ENCODE assay signal across 8 cellular contexts in genomic region chr13:110644892-110645521, GRCh38. TPM values are rescaled to one million over a fixed set of nuclear protein-coding genes. Genes with fewer than 3 reads are reported as not detected.
DNase-seq lines count a peak whose midpoint lies in the region; ATAC-seq and TF ChIP-seq lines count a peak whose summit lies in the region.

No MANE protein-coding gene starts in this region.

- H3K4me1 ChIP-seq in endodermal cell (ENCODE audit: control insufficient read depth, insufficient read depth, low read length) (peaks cover 9% of the 10 kb centered on the region), mesenchymal stem cell (ENCODE audit: control insufficient read depth, insufficient read depth, low read depth, low read length) (peaks cover 31% of the 10 kb centered on the region), stomach (peaks cover 11 to 27% (median 19%) of the 10 kb centered on the region in 4 donors)

- peak overlapping the region in 1 of 2 experiments; percentile 16 for H2BK12ac ChIP-seq in mesenchymal stem cell (ENCODE audit: low read length in 2 of 2)

- no peak overlapping the region for H2BK15ac ChIP-seq in mesenchymal stem cell (ENCODE audit: low read depth, poor library complexity, severe bottlenecking)

- H2BK5ac ChIP-seq in mesenchymal stem cell (ENCODE audit: low read depth, low read length, poor library complexity, severe bottlenecking) = no peak overlapping the region

- DNase-seq in GM10248 (ENCODE audit: extremely low spot score) = peak; percentile 65
- DNase-seq in LNCaP clone FGC (ENCODE audit: low read depth) = no peak
- DNase-seq in WERI-Rb-1 = no peak
- DNase-seq in endodermal cell = peak; percentile 95
- DNase-seq in mesenchymal stem cell = peak; percentile 75
- DNase-seq in stomach = peak; percentile 77
- DNase-seq in NCI-H226 = no peak

- peaks cover 97% of the 10 kb centered on the region for H3K36me3 ChIP-seq in WERI-Rb-1
- H3K36me3 ChIP-seq in endodermal cell (ENCODE audit: control insufficient read depth, insufficient read depth, low read length) = peaks cover 30% of the 10 kb centered on the region
- H3K36me3 ChIP-seq in mesenchymal stem cell (ENCODE audit: control insufficient read depth in 1 of 2, insufficient read depth in 2 of 2, low read depth in 1 of 2, low read length in 2 of 2) = peaks cover 60 to 89% of the 10 kb centered on the region in 2 experiments
- peaks cover 23 to 84% (median 81%) of the 10 kb centered on the region in 4 donors for H3K36me3 ChIP-seq in stomach

- peak; percentile 48 for TF ChIP-seq CTCF in GM10248 (IDR thresholded peaks at IDR 0.05; ENCODE audit: control extremely low read depth, extremely low read depth, low read depth, missing control alignments)
- 0 out of 2 replicates have a peak, but pooled peaks have one; percentile 16 for TF ChIP-seq CTCF in LNCaP clone FGC (IDR thresholded peaks at IDR 0.05; ENCODE audit: control insufficient read depth, extremely low read depth, insufficient read depth)
- TF ChIP-seq CTCF in WERI-Rb-1 (IDR thresholded peaks at IDR 0.05; ENCODE audit: low read depth, low read length) = 0 out of 2 replicates have a peak, but pooled peaks have one; percentile 18
- TF ChIP-seq CTCF in endodermal cell (conservative IDR thresholded peaks at IDR 0.05) = peak; percentile 80
- TF ChIP-seq CTCF in stomach (IDR thresholded peaks at IDR 0.05) = peak in 3 of 7 experiments; percentile 20 to 42 (median 39)

- H3K23ac ChIP-seq in mesenchymal stem cell (ENCODE audit: low read length in 2 of 2) = no peak overlapping the region

- POLR2A ChIA-PET in GM10248 (lab: Yijun Ruan, JAX) = interaction anchor here (0.9 to 1.5 kb wide), 2 partner anchors 31 to 70 kb away, joined by 3 to 8 read pairs; no protein-coding TSS in a partner anchor

- no peak overlapping the region for H3K14ac ChIP-seq in mesenchymal stem cell (ENCODE audit: low read length in 2 of 2)

- ATAC-seq in GM21526 (IDR thresholded peaks at IDR 0.05; ENCODE audit: low FRiP score, unreplicated experiment) = peak; percentile 63

- H3K27me3 Mint-ChIP-seq in endodermal cell (ENCODE audit: insufficient read depth) = no peaks in the 10 kb centered on the region

- H3K9ac ChIP-seq in endodermal cell (ENCODE audit: extremely low read depth, low read length, poor library complexity, severe bottlenecking) (no peak overlapping the region), mesenchymal stem cell (ENCODE audit: low read length) (no peak overlapping the region)

- no peak for TF ChIP-seq EP300 in stomach (IDR thresholded peaks at IDR 0.05)

- H3K4me1 Mint-ChIP-seq in endodermal cell = peaks cover 15% of the 10 kb centered on the region

- no peak overlapping the region for H4K8ac ChIP-seq in mesenchymal stem cell (ENCODE audit: low read length)

- H2AFZ ChIP-seq in mesenchymal stem cell (ENCODE audit: low read depth, low read length) = peak overlapping the region; percentile 18

- peaks cover 15% of the 10 kb centered on the region for H3K79me1 ChIP-seq in mesenchymal stem cell (replicated peaks; ENCODE audit: low read length, poor library complexity, severe bottlenecking)

- no peak for TF ChIP-seq POLR2A in stomach (IDR thresholded peaks at IDR 0.05)

- H3K9me3 Mint-ChIP-seq in endodermal cell = no peaks in the 10 kb centered on the region

- 58 to 60% methylated on average over 10 to 27 of the region's 28 CpGs for WGBS in endodermal cell (ENCODE audit: insufficient coverage in 1 of 2, insufficient read length in 1 of 2), 2 experiments
- WGBS in mesenchymal stem cell = 50% methylated on average over 28 of the region's 28 CpGs
- WGBS in stomach, 5 donors = 25 to 45% (median 29%) methylated on average over 14 to 28 of the region's 28 CpGs

- H3K9me3 ChIP-seq in WERI-Rb-1 (ENCODE audit: severe bottlenecking) = no peaks in the 10 kb centered on the region
- no peaks in the 10 kb centered on the region for H3K9me3 ChIP-seq in endodermal cell (ENCODE audit: control insufficient read depth, low read length)
- no peaks in the 10 kb centered on the region for H3K9me3 ChIP-seq in mesenchymal stem cell (ENCODE audit: control insufficient read depth, low read length)
- H3K9me3 ChIP-seq in stomach = no peaks in the 10 kb centered on the region

- H3K4ac ChIP-seq in mesenchymal stem cell (ENCODE audit: low read depth in 1 of 2, low read length in 2 of 2) = no peak overlapping the region

- H3K36me3 Mint-ChIP-seq in endodermal cell (ENCODE audit: low read depth) = peaks cover 35% of the 10 kb centered on the region

- H3K18ac ChIP-seq in mesenchymal stem cell (ENCODE audit: low read depth in 1 of 2, low read length in 2 of 2) = no peak overlapping the region

- H3K27me3 ChIP-seq in WERI-Rb-1 (ENCODE audit: insufficient read depth, low read depth, severe bottlenecking) = no peaks in the 10 kb centered on the region
- no peaks in the 10 kb centered on the region for H3K27me3 ChIP-seq in endodermal cell (ENCODE audit: control insufficient read depth, insufficient read depth, low read length, poor library complexity, severe bottlenecking)
- no peaks in the 10 kb centered on the region for H3K27me3 ChIP-seq in mesenchymal stem cell (ENCODE audit: control insufficient read depth in 1 of 2, insufficient read depth in 1 of 2, low read length in 2 of 2)
- H3K27me3 ChIP-seq in stomach = no peaks in the 10 kb centered on the region

- H3K27ac Mint-ChIP-seq in endodermal cell = no peak overlapping the region

- no peak overlapping the region for H2BK120ac ChIP-seq in mesenchymal stem cell (ENCODE audit: low read depth, low read length)

- no peak overlapping the region for H3K4me3 Mint-ChIP-seq in endodermal cell

- intact Hi-C loops in stomach (cut with DNase I; ENCODE audit: low total_unique reads) = loop anchor here (10.0 kb wide), 1 partner anchor 60 kb away; the partner anchor contains the start of gene CARS2

- CTCF ChIA-PET in GM10248 (lab: Yijun Ruan, JAX) = interaction anchor here (0.9 to 2.5 kb wide), 13 partner anchors 9 to 173 kb away, joined by 3 to 13 read pairs (median 3); no protein-coding TSS in a partner anchor

- H3K27ac ChIP-seq in WERI-Rb-1 (no peak overlapping the region), endodermal cell (ENCODE audit: low read depth, low read length) (no peak overlapping the region), mesenchymal stem cell (ENCODE audit: low read length, poor library complexity, severe bottlenecking) (no peak overlapping the region), stomach (peak overlapping the region in 2 of 5 donors; percentile 4 to 49)

- no peak overlapping the region for H4K91ac ChIP-seq in mesenchymal stem cell (ENCODE audit: low read length)

- no peak overlapping the region for H3K4me3 ChIP-seq in LNCaP clone FGC (ENCODE audit: low read depth, low read length)
- H3K4me3 ChIP-seq in WERI-Rb-1 (ENCODE audit: low read depth, low read length) = no peak overlapping the region
- H3K4me3 ChIP-seq in endodermal cell (ENCODE audit: low read length) = no peak overlapping the region
- no peak overlapping the region for H3K4me3 ChIP-seq in mesenchymal stem cell (ENCODE audit: insufficient read depth in 1 of 2, low read depth in 1 of 2, low read length in 2 of 2)
- no peak overlapping the region for H3K4me3 ChIP-seq in stomach

- peak overlapping the region; percentile 43 for H3K4me2 ChIP-seq in mesenchymal stem cell (ENCODE audit: low read length, poor library complexity, severe bottlenecking)

- no peak overlapping the region for H2AK5ac ChIP-seq in mesenchymal stem cell (ENCODE audit: low read length, severe bottlenecking)

RNA-seq across cellular contexts. Expression of gene NAXD, which starts 29.7 kb away (rescaled TPM):
- total RNA-seq in endodermal cell = 10 to 100 TPM; 31.3 to 33.4 TPM
- polyA plus RNA-seq in endodermal cell (2013, experiment 1 of 2) = 23.2 TPM
- 22.0 TPM for polyA plus RNA-seq in endodermal cell (2013, experiment 2 of 2)
- polyA plus RNA-seq in mesenchymal stem cell (2013, experiment 1 of 2) = 17.1 TPM
- polyA plus RNA-seq in mesenchymal stem cell (2013, experiment 2 of 2) = 17.1 TPM
- 10 to 100 TPM; 25.7 to 50.7 (median 34.4) TPM for total RNA-seq in stomach
- 10 to 100 TPM; 38.4 to 44.7 (median 41.4) TPM for polyA plus RNA-seq in stomach

Comparison
In these comparisons a context has a peak if more than half of its experiments do, and no peak if none do; other contexts are left out.
1. DNase-seq: peak in GM10248 (single experiment), endodermal cell (single experiment), mesenchymal stem cell (single experiment) and stomach (single experiment); none in LNCaP clone FGC (single experiment), WERI-Rb-1 (single experiment) and NCI-H226 (single experiment).